8 cellular contexts compared by ENCODE assay signal in the genomic region with DNA sequence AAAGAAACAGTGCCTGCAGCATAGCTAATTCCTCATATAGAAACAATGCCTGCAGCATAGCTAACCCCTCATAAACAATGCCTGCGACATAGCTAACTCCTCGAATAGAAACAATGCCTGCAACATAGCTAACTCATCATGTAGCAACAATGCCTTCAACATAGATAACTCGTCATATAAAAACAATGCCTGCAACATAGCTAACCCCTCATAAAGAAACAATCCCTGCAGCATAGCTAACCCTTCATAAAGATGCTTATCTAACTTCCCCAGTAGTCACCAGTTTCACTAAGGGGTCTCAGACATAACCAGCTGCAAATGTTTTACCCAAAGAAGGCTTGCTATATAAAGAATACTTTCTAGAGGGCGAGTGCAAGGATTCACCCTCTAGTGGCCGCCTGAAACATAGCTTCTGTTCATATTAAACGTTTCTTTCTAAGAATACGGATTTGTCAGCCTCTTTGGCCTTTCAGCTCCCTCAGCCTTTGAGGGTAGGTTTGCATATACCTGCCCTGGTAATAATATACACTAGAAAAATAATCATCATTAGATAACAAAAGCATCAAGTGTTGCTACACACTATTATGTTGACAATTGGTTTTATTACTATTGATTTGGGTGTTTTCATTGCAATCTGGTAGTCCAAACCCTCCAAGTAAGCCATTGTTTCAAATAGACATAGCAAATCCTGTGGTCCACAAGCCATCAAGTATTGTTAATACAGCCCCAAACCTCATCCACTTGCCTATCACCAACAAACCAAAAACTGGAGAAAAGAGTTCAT. TPM values are rescaled to one million over a fixed set of nuclear protein-coding genes. Genes with fewer than 3 reads are reported as not detected.
DNase-seq lines count a peak whose midpoint lies in the region; ATAC-seq and TF ChIP-seq lines count a peak whose summit lies in the region.

No MANE protein-coding gene starts in this region.

- DNase-seq in activated naive CD4-positive, alpha-beta T cell treated with anti-CD3 and anti-CD28 coated beads for 36 hours: peak; percentile 20
- DNase-seq in activated naive CD4-positive, alpha-beta T cell (lab: John Stamatoyannopoulos, UW): no peak
- DNase-seq in RPMI8226 (peak; percentile 21), mucosa of gallbladder (ENCODE audit: low spot score) (no peak)
- DNase-seq in stimulated activated effector memory CD8-positive, alpha-beta T cell treated with anti-CD3 and anti-CD28 coated beads, Interleukin-12 subunit alpha, Interleukin-12 subunit beta, amount 100 ng/mL, for 72 hours (ENCODE audit: low spot score in 2 of 2): no peak
- no peak for DNase-seq in activated T-cell treated with anti-CD3 and anti-CD28 coated beads, Interleukin-2, amount 50 U/mL, for 1 hour

- CTCF ChIA-PET in activated naive CD4-positive, alpha-beta T cell treated with anti-CD3 and anti-CD28 coated beads for 36 hours (lab: Charles Lee): interaction anchor here (0.7 to 2.2 kb wide), 14 partner anchors 11 to 270 kb away, joined by 3 to 11 read pairs (median 4); no protein-coding TSS in a partner anchor

- 12 to 19% methylated on average over 7 of the region's 7 CpGs for WGBS in gastroesophageal sphincter (ENCODE audit: low coverage in 1 of 2), 2 donors

- no peak overlapping the region for H3K4me3 Mint-ChIP-seq in activated naive CD4-positive, alpha-beta T cell treated with anti-CD3 and anti-CD28 coated beads for 36 hours
- no peak overlapping the region for H3K4me3 Mint-ChIP-seq in stimulated activated effector memory CD8-positive, alpha-beta T cell treated with anti-CD3 and anti-CD28 coated beads, Interleukin-12 subunit alpha, Interleukin-12 subunit beta, amount 100 ng/mL, for 72 hours

- ATAC-seq in gastroesophageal sphincter: no peak
- peak; percentile 46 for ATAC-seq in stimulated activated effector memory CD8-positive, alpha-beta T cell treated with anti-CD3 and anti-CD28 coated beads, Interleukin-12 subunit alpha, Interleukin-12 subunit beta, amount 100 ng/mL, for 72 hours
- ATAC-seq in HG03175 (IDR thresholded peaks at IDR 0.05; ENCODE audit: unreplicated experiment): no peak

- H3K27me3 ChIP-seq in gastroesophageal sphincter: no peaks in the 10 kb centered on the region

- no peak overlapping the region for H3K4me3 ChIP-seq in gastroesophageal sphincter

- intact Hi-C loops in activated naive CD4-positive, alpha-beta T cell treated with anti-CD3 and anti-CD28 coated beads for 36 hours (cut with micrococcal nuclease): no loop called here

- peaks cover 2% of the 10 kb centered on the region for H3K9me3 Mint-ChIP-seq in activated naive CD4-positive, alpha-beta T cell treated with anti-CD3 and anti-CD28 coated beads for 36 hours
- H3K9me3 Mint-ChIP-seq in stimulated activated effector memory CD8-positive, alpha-beta T cell treated with anti-CD3 and anti-CD28 coated beads, Interleukin-12 subunit alpha, Interleukin-12 subunit beta, amount 100 ng/mL, for 72 hours: no peaks in the 10 kb centered on the region

- H3K36me3 Mint-ChIP-seq in activated naive CD4-positive, alpha-beta T cell treated with anti-CD3 and anti-CD28 coated beads for 36 hours (ENCODE audit: low read depth): no peaks in the 10 kb centered on the region
- H3K36me3 Mint-ChIP-seq in stimulated activated effector memory CD8-positive, alpha-beta T cell treated with anti-CD3 and anti-CD28 coated beads, Interleukin-12 subunit alpha, Interleukin-12 subunit beta, amount 100 ng/mL, for 72 hours: peaks cover 5% of the 10 kb centered on the region

- peaks cover 0 to 3% (median 0%) of the 10 kb centered on the region in 3 donors for H3K9me3 ChIP-seq in gastroesophageal sphincter

- no peak overlapping the region for H3K27ac ChIP-seq in gastroesophageal sphincter

- no peaks in the 10 kb centered on the region for H3K4me1 ChIP-seq in gastroesophageal sphincter

- peaks cover 2% of the 10 kb centered on the region for H3K27me3 Mint-ChIP-seq in activated naive CD4-positive, alpha-beta T cell treated with anti-CD3 and anti-CD28 coated beads for 36 hours (ENCODE audit: low read depth)

- H3K27ac Mint-ChIP-seq in activated naive CD4-positive, alpha-beta T cell treated with anti-CD3 and anti-CD28 coated beads for 36 hours: no peak overlapping the region
- H3K27ac Mint-ChIP-seq in stimulated activated effector memory CD8-positive, alpha-beta T cell treated with anti-CD3 and anti-CD28 coated beads, Interleukin-12 subunit alpha, Interleukin-12 subunit beta, amount 100 ng/mL, for 72 hours: no peak overlapping the region

- no peaks in the 10 kb centered on the region for H3K4me1 Mint-ChIP-seq in activated naive CD4-positive, alpha-beta T cell treated with anti-CD3 and anti-CD28 coated beads for 36 hours (ENCODE audit: low read depth)
- peaks cover 6% of the 10 kb centered on the region for H3K4me1 Mint-ChIP-seq in stimulated activated effector memory CD8-positive, alpha-beta T cell treated with anti-CD3 and anti-CD28 coated beads, Interleukin-12 subunit alpha, Interleukin-12 subunit beta, amount 100 ng/mL, for 72 hours

- no peak for TF ChIP-seq POLR2A in gastroesophageal sphincter (IDR thresholded peaks at IDR 0.05)

- no peak for TF ChIP-seq EP300 in gastroesophageal sphincter (IDR thresholded peaks at IDR 0.05)

- no peaks in the 10 kb centered on the region for H3K36me3 ChIP-seq in gastroesophageal sphincter

- peak; percentile 15 to 52 (median 29) for TF ChIP-seq CTCF in gastroesophageal sphincter (IDR thresholded peaks at IDR 0.05)

RNA-seq across cellular contexts. Expression of a gene that starts 44.4 kb away (rescaled TPM):
- total RNA-seq in activated naive CD4-positive, alpha-beta T cell treated with anti-CD3 and anti-CD28 coated beads for 36 hours: 10 to 100 TPM; 13.8 to 14.5 TPM
- total RNA-seq in gastroesophageal sphincter (10 to 100 TPM; 16.8 to 23.0 (median 22.1) TPM), mucosa of gallbladder (22.2 TPM)

Comparison
In these comparisons a context has a peak if more than half of its experiments do, and no peak if none do; other contexts are left out.
1. DNase-seq: peak in activated naive CD4-positive, alpha-beta T cell treated with anti-CD3 and anti-CD28 coated beads for 36 hours (single experiment) and RPMI8226 (single experiment); none in activated naive CD4-positive, alpha-beta T cell (0 of 4), stimulated activated effector memory CD8-positive, alpha-beta T cell treated with anti-CD3 and anti-CD28 coated beads, Interleukin-12 subunit alpha, Interleukin-12 subunit beta, amount 100 ng/mL, for 72 hours (0 of 2), mucosa of gallbladder (single experiment) and activated T-cell treated with anti-CD3 and anti-CD28 coated beads, Interleukin-2, amount 50 U/mL, for 1 hour (single experiment).